In the genomic region with DNA sequence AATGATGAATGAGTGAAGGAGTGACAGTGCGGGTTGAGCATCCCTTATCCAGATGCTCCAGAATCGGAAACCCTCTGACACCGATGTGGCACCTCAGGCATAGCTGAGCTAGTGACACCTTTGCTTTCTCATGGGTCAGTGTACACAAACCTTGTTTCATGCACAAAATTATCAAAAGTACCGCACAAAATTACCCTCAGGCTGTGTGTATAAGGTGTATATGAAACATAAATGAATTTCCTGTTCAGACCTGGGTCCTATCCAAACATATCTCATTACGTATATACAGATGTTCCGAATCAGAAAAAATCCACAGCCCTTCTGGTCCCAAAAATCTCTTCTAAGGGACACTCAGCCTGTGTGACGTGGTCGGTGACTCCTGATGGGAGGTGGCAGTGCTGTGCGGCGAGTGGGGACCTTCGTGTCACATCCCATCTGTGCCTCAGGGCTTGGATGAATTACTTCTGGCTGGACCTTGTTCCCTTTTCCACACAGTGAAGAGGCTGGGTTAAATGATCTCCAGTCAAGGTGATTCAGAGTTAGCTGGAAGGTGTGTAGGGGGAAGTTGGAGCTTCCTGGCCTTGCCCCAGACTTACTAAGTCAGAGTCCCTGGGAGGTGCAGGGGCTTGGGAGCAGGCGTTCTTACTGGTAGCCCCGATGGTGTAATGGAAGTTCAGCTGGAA, we compare ENCODE assay signal across 19 cellular contexts. TPM values are rescaled to one million over a fixed set of nuclear protein-coding genes. Genes with fewer than 3 reads are reported as not detected.
DNase-seq lines count a peak whose midpoint lies in the region; ATAC-seq and TF ChIP-seq lines count a peak whose summit lies in the region.
"Had no signal": no experiment of that assay in that cellular context is flagged by ENCODE, and none has a peak within 500 bp of the region (broad histone marks: within the 10 kb centered on the region; RNA-seq: fewer than 3 reads in every experiment).

No MANE protein-coding gene starts in this region.

- H3K27me3 ChIP-seq in BE2C (no peaks in the 10 kb centered on the region), sigmoid colon (no peaks in the 10 kb centered on the region)
- H3K27me3 ChIP-seq: SJSA1 had no signal

- DNase-seq in BE2C (peak; percentile 0), M059J (ENCODE audit: low read depth) (peak; percentile 24), coronary artery (ENCODE audit: low spot score) (peak; percentile 63), mucosa of descending colon (peak in 2 of 3 donors; percentile 37 to 48), HuH-7 (ENCODE audit: low spot score) (no peak), sigmoid colon (no peak), NCI-H2227 treated with DMSO at 0.1 percent for 48 hours (lab: John Stamatoyannopoulos, UW) (no peak)
- no peak for DNase-seq in stimulated activated naive CD4-positive, alpha-beta T cell (lab: John Stamatoyannopoulos, UW)
- DNase-seq: activated CD8-positive, alpha-beta T cell treated with anti-CD3 and anti-CD28 coated beads, Interleukin-2, amount 10 ng/mL, durations not matched to agents 7 days and 5 days; caudate nucleus; effector CD8-positive, alpha-beta T cell; NCI-H1930; NCI-H510A; stimulated activated CD4-positive, alpha-beta T cell treated with anti-CD3 and anti-CD28 coated beads, Interleukin-1b, Interleukin-23, amount 100 ng/mL, for 48 hours had no signal

- H3K9me3 ChIP-seq in BE2C (no peaks in the 10 kb centered on the region), mucosa of descending colon (no peaks in the 10 kb centered on the region), sigmoid colon (no peaks in the 10 kb centered on the region)
- H3K9me3 ChIP-seq: SJSA1 had no signal

- no peak for TF ChIP-seq EP300 in sigmoid colon (IDR thresholded peaks at IDR 0.05)

- intact Hi-C loops in mucosa of descending colon (cut with DNase I, micrococcal nuclease): no loop called here
- intact Hi-C loops in sigmoid colon (cut with DNase I): no loop called here

- peaks cover under 1% of the 10 kb centered on the region for H3K36me3 ChIP-seq in BE2C
- no peaks in the 10 kb centered on the region for H3K36me3 ChIP-seq in mucosa of descending colon (ENCODE audit: low read depth)
- peaks cover 0 to 7% (median 0%) of the 10 kb centered on the region in 4 donors for H3K36me3 ChIP-seq in sigmoid colon
- H3K36me3 ChIP-seq: SJSA1 had no signal

- H3K4me1 ChIP-seq in BE2C (no peaks in the 10 kb centered on the region), mucosa of descending colon (ENCODE audit: low read depth) (peaks cover 13% of the 10 kb centered on the region), sigmoid colon (peaks cover 0 to under 1% (median 0%) of the 10 kb centered on the region in 4 donors)
- H3K4me1 ChIP-seq: SJSA1 had no signal

- 26 to 71% methylated on average over 13 of the region's 13 CpGs for WGBS in sigmoid colon, 2 donors

- TF ChIP-seq CTCF in BE2C (IDR thresholded peaks at IDR 0.05; ENCODE audit: low read depth, low read length) (no peak), coronary artery (IDR thresholded peaks at IDR 0.05) (no peak), mucosa of descending colon (IDR thresholded peaks at IDR 0.05) (no peak), sigmoid colon (IDR thresholded peaks at IDR 0.05) (no peak)

- peak; percentile 94 for ATAC-seq in mucosa of descending colon
- ATAC-seq: activated CD8-positive, alpha-beta T cell treated with anti-CD3 and anti-CD28 coated beads, Interleukin-2, amount 10 ng/mL, durations not matched to agents 7 days and 5 days; activated T-helper 17 cell treated with anti-CD3 and anti-CD28 coated beads, Interleukin-2, amount 50 U/mL, for 72 hours; K562; WTC11 had no signal

- H3K27ac ChIP-seq in coronary artery (no peak overlapping the region), sigmoid colon (no peak overlapping the region)
- H3K27ac ChIP-seq: HL-60, SJSA1 had no signal

- TF ChIP-seq POLR2A in sigmoid colon (IDR thresholded peaks at IDR 0.05): no peak

- H3K4me3 ChIP-seq in BE2C (ENCODE audit: low read depth, low read length) (no peak overlapping the region), coronary artery (no peak overlapping the region), mucosa of descending colon (no peak overlapping the region), sigmoid colon (no peak overlapping the region)
- H3K4me3 ChIP-seq: K562, SJSA1 had no signal

RNA-seq across cellular contexts. Expression of a gene that starts 18.8 kb away (rescaled TPM):
- polyA plus RNA-seq in BE2C (2012; ENCODE audit: insufficient read depth, insufficient read length, low read depth): 11.6 TPM
- 7.5 and 15.8 TPM in 2 replicates for total RNA-seq in M059J (2014; rRNA removed; shearing (Covaris generic))
- total RNA-seq in mucosa of descending colon (10 to 100 TPM; 16.4 to 28.9 (median 16.8) TPM), sigmoid colon (10 to 100 TPM; 15.7 to 21.6 (median 17.8) TPM)
- polyA plus RNA-seq in sigmoid colon: 10 to 100 TPM in 1 of 3 donors, 1 to 10 TPM in 2; 3.0 to 14.6 (median 6.7) TPM

Comparison
In these comparisons a context has a peak if more than half of its experiments do, and no peak if none do; other contexts are left out.
1. DNase-seq: peak in BE2C (single experiment), M059J (single experiment), coronary artery (single experiment) and mucosa of descending colon (2 of 3); none in stimulated activated naive CD4-positive, alpha-beta T cell (0 of 6), HuH-7 (single experiment), sigmoid colon (single experiment) and NCI-H2227 treated with DMSO at 0.1 percent for 48 hours (single experiment).